Comparison of ENCODE assay signal across 8 cellular contexts in genomic region chr2:38959938-38960608, GRCh38.
DNase-seq lines count a peak whose midpoint lies in the region; ATAC-seq and TF ChIP-seq lines count a peak whose summit lies in the region.

No MANE protein-coding gene starts in this region.

- peak; percentile 82 for DNase-seq in AG10803 (ENCODE audit: low read depth)
- DNase-seq in T-helper 9 cell: peak; percentile 37
- DNase-seq in cardiac fibroblast (ENCODE audit: low read depth in 2 of 2): peak; percentile 85 to 90
- peak; percentile 88 for DNase-seq in iPS-NIHi11 (ENCODE audit: low spot score)
- DNase-seq in stimulated activated CD4-positive, alpha-beta T cell treated with anti-CD3 and anti-CD28 coated beads, Interleukin-12 subunit alpha, Interleukin-12 subunit beta, amount 100 ng/mL, for 24 hours (ENCODE audit: low read depth in 2 of 2): peak; percentile 26 to 57
- DNase-seq in NCI-H1694 treated with DMSO at 0.1 percent for 48 hours (lab: John Stamatoyannopoulos, UW): no peak

- no peak for TF ChIP-seq CTCF in AG10803 (conservative IDR thresholded peaks at IDR 0.05; ENCODE audit: low read length)
- TF ChIP-seq CTCF in cardiac fibroblast (IDR thresholded peaks at IDR 0.05; ENCODE audit: low read depth, low read length): no peak

- H3K4me3 ChIP-seq in AG10803 (ENCODE audit: low read length) (peak overlapping the region; percentile 56), cardiac fibroblast (replicated peaks in 1 of 2; ENCODE audit: low read depth in 2 of 2, low read length in 2 of 2) (peak overlapping the region; percentile 34 to 49)

- peak; percentile 49 for ATAC-seq in GM21529 (IDR thresholded peaks at IDR 0.05; ENCODE audit: unreplicated experiment)
- no peak for ATAC-seq in GM18520 (IDR thresholded peaks at IDR 0.05; ENCODE audit: unreplicated experiment)
